ENCODE assay signal across 22 cellular contexts in the genomic region with DNA sequence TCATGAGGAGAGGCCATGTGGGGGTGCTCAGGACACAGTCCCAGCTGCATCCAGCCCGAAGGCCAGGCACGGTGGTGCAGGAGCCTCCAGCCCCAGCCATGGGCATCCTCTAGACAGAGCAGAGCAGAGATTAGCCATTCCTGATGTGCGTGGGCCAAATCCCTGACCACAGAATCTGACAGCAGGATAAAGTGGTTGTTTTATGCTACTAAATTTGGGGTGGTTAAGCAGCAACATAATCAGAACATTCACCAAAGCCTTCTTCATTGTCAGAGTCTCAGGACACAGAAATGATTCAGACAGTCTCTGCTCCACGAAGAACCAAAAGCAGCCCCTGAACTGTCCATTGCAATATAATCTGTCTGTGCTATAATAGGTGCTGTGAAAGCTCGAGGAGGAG. TPM values are rescaled to one million over a fixed set of nuclear protein-coding genes. Genes with fewer than 3 reads are reported as not detected.
"Had no signal": no experiment of that assay in that cellular context is flagged by ENCODE, and none has a peak within 500 bp of the region (broad histone marks: within the 10 kb centered on the region; RNA-seq: fewer than 3 reads in every experiment).

No MANE protein-coding gene starts in this region.

- H3K9me3 Mint-ChIP-seq: stimulated activated effector memory CD8-positive, alpha-beta T cell treated with anti-CD3 and anti-CD28 coated beads, Interleukin-12 subunit alpha, Interleukin-12 subunit beta, amount 100 ng/mL, for 72 hours; stimulated activated naive CD8-positive, alpha-beta T cell treated with anti-CD3 and anti-CD28 coated beads, Interleukin-15, amount 100 ng/mL, for 72 hours had no signal

- H3K4me2 ChIP-seq: hepatocyte had no signal

- FAIRE-seq: kidney had no signal

- H3K27me3 ChIP-seq: dorsolateral prefrontal cortex, hepatocyte, ovary, testis, tibial nerve, upper lobe of right lung had no signal

- H3K4me3 ChIP-seq: dorsolateral prefrontal cortex, hepatocyte, lung, ovary, testis, tibial nerve, upper lobe of right lung had no signal

- H3K36me3 Mint-ChIP-seq: stimulated activated effector memory CD8-positive, alpha-beta T cell treated with anti-CD3 and anti-CD28 coated beads, Interleukin-12 subunit alpha, Interleukin-12 subunit beta, amount 100 ng/mL, for 72 hours had no signal

- H3K36me3 ChIP-seq: ovary, tibial nerve, upper lobe of right lung had no signal

- H3K4me1 ChIP-seq: testis, upper lobe of right lung had no signal

- H3K4me3 Mint-ChIP-seq: naive B cell; nephron; stimulated activated effector memory CD8-positive, alpha-beta T cell treated with anti-CD3 and anti-CD28 coated beads, Interleukin-12 subunit alpha, Interleukin-12 subunit beta, amount 100 ng/mL, for 72 hours; stimulated activated naive CD8-positive, alpha-beta T cell treated with anti-CD3 and anti-CD28 coated beads, Interleukin-15, amount 100 ng/mL, for 72 hours had no signal

- H3K27ac ChIP-seq: dorsolateral prefrontal cortex, hepatocyte, ovary, testis, tibial nerve, upper lobe of right lung had no signal

- H3K27ac Mint-ChIP-seq: naive B cell; nephron; stimulated activated effector memory CD8-positive, alpha-beta T cell treated with anti-CD3 and anti-CD28 coated beads, Interleukin-12 subunit alpha, Interleukin-12 subunit beta, amount 100 ng/mL, for 72 hours; stimulated activated naive CD8-positive, alpha-beta T cell treated with anti-CD3 and anti-CD28 coated beads, Interleukin-15, amount 100 ng/mL, for 72 hours had no signal

- H3K79me2 ChIP-seq: hepatocyte had no signal

- H2AFZ ChIP-seq: hepatocyte had no signal

- H3K9me3 ChIP-seq: ovary, testis, upper lobe of right lung had no signal

- DNase-seq: cortex of kidney; dorsolateral prefrontal cortex; effector CD8-positive, alpha-beta T cell; foreskin melanocyte; kidney; left cardiac atrium; left ventricle myocardium superior; mesendoderm; naive B cell; ovary; right cardiac atrium; stimulated activated CD4-positive, alpha-beta T cell treated with anti-CD3 and anti-CD28 coated beads, Interleukin-4, amount 100 ng/mL, for 1 hour; stimulated activated CD8-positive, alpha-beta memory T cell treated with anti-CD3 and anti-CD28 coated beads, Interleukin-4, amount 100 ng/mL, for 48 hours; stimulated activated naive CD8-positive, alpha-beta T cell treated with anti-CD3 and anti-CD28 coated beads, Interleukin-15, amount 100 ng/mL, for 72 hours; testis; upper lobe of right lung had no signal

- ATAC-seq: left ventricle myocardium superior; right cardiac atrium; stimulated activated effector memory CD8-positive, alpha-beta T cell treated with anti-CD3 and anti-CD28 coated beads, Interleukin-12 subunit alpha, Interleukin-12 subunit beta, amount 100 ng/mL, for 72 hours; stimulated activated naive CD8-positive, alpha-beta T cell treated with anti-CD3 and anti-CD28 coated beads, Interleukin-15, amount 100 ng/mL, for 72 hours; upper lobe of right lung had no signal

RNA-seq across cellular contexts. Expression of a gene that starts 56.8 kb away (rescaled TPM):
- total RNA-seq: hepatocyte, kidney, subcutaneous adipose tissue, tibial nerve had no signal
